In genomic region chr9:11551106-11551505, GRCh38 we compare ENCODE assay signal across 19 cellular contexts.
A peak's percentile ranks its signal among the peaks of the same experiment; 100 is the strongest.
DNase-seq lines count a peak whose midpoint lies in the region; ATAC-seq, FAIRE-seq and TF ChIP-seq lines count a peak whose summit lies in the region.
"Had no signal": no experiment of that assay in that cellular context is flagged by ENCODE, and none has a peak within 500 bp of the region (broad histone marks: within the 10 kb centered on the region; RNA-seq: fewer than 3 reads in every experiment).

No MANE protein-coding gene starts in this region.

- no peak overlapping the region for H3K4me3 ChIP-seq in bronchial epithelial cell (ENCODE audit: low read depth, low read length)
- H3K4me3 ChIP-seq: BLaER1 had no signal

- no peaks in the 10 kb centered on the region for H3K36me3 ChIP-seq in bronchial epithelial cell (ENCODE audit: control insufficient read depth, insufficient read depth, low read length)
- H3K36me3 ChIP-seq: BLaER1 had no signal

- intact Hi-C loops in Right ventricle myocardium inferior (cut with DNase I): no loop called here

- no peak for TF ChIP-seq CTCF in bronchial epithelial cell (IDR thresholded peaks at IDR 0.05; ENCODE audit: insufficient read depth, low read length, severe bottlenecking)
- TF ChIP-seq CTCF in neural crest cell (conservative IDR thresholded peaks at IDR 0.05): no peak

- FAIRE-seq in bronchial epithelial cell (lab: Jason Lieb, UNC): no peak
- FAIRE-seq: GM12892 had no signal

- no peaks in the 10 kb centered on the region for H3K27me3 ChIP-seq in bronchial epithelial cell (ENCODE audit: control insufficient read depth, insufficient read depth, low read length)
- H3K27me3 ChIP-seq: BLaER1 had no signal

- H3K27me3 Mint-ChIP-seq in neural crest cell (ENCODE audit: low read depth): no peaks in the 10 kb centered on the region
- H3K27me3 Mint-ChIP-seq: CD8-positive, alpha-beta memory T cell had no signal

- DNase-seq in A172 (ENCODE audit: low spot score) (peak; percentile 49), HT1080 (ENCODE audit: low read depth) (peak; percentile 86), bronchial epithelial cell (ENCODE audit: low read depth) (peak; percentile 10), neural crest cell (ENCODE audit: low read depth, low spot score) (no peak), NCI-H2107 treated with DMSO at 0.1 percent for 48 hours (lab: John Stamatoyannopoulos, UW; ENCODE audit: unreplicated experiment) (no peak), Right ventricle myocardium inferior (ENCODE audit: missing footprints) (no peak)
- DNase-seq in activated T-cell treated with anti-CD3 and anti-CD28 coated beads, Interleukin-2, amount 50 U/mL, for 1 hour: no peak
- DNase-seq: AML-193; Calu3; CD8-positive, alpha-beta memory T cell; DMS 273 treated with DMSO at 0.1 percent for 48 hours; GDM1; GOT3; HCEC 1CT; HFFc6; IMR-90; KBM-7 had no signal

- peaks cover 10% of the 10 kb centered on the region for H3K4me1 Mint-ChIP-seq in neural crest cell
- H3K4me1 Mint-ChIP-seq: CD8-positive, alpha-beta memory T cell had no signal

- no peak for ATAC-seq in Right ventricle myocardium inferior

- H3K4me3 Mint-ChIP-seq in neural crest cell: no peak overlapping the region
- H3K4me3 Mint-ChIP-seq: CD8-positive, alpha-beta memory T cell; HFFc6 had no signal

- H3K27ac Mint-ChIP-seq in neural crest cell (ENCODE audit: unreplicated experiment): peak overlapping the region; percentile 16
- H3K27ac Mint-ChIP-seq: CD8-positive, alpha-beta memory T cell; HFFc6 had no signal

- H3K36me3 Mint-ChIP-seq in neural crest cell (ENCODE audit: low read depth): no peaks in the 10 kb centered on the region
- H3K36me3 Mint-ChIP-seq: CD8-positive, alpha-beta memory T cell had no signal

- H3K9me3 Mint-ChIP-seq in neural crest cell: peaks cover 9% of the 10 kb centered on the region

Comparison
In these comparisons a context has a peak if more than half of its experiments do, and no peak if none do; other contexts are left out.
1. DNase-seq: peak in A172 (single experiment), HT1080 (single experiment) and bronchial epithelial cell (single experiment); none in neural crest cell (single experiment), activated T-cell treated with anti-CD3 and anti-CD28 coated beads, Interleukin-2, amount 50 U/mL, for 1 hour (single experiment), NCI-H2107 treated with DMSO at 0.1 percent for 48 hours (single experiment) and Right ventricle myocardium inferior (single experiment).